Comparison of ENCODE assay signal across 16 cellular contexts in the genomic region with DNA sequence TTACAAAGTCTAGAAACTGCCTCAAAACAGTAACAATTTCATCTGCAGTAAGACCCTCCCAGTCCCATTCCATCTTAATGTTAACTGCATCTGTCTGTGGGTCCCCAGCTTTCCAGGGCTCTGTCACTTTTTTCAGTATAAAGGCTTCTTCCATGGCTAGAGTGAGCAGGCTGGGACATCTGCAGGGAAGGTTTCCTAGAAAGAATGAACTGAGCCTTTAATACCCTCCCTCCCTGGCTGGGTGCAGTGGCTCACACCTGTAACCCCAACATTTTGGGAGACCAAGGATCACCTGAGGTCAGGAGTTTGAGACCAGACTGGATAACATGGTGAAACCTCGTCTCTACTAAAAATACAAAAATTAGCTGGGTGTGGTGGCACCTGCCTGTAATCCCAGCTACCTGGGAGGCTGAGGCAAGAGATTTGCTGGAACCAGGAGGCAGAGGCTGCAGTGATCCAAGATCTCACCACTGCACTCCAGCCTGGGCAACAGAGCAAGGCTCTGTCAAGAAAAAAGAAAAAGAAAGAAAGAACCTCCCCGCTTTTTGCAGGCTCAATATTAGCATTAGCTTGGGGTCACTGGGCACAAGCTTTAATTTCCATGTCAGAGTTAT.
"Had no signal": no experiment of that assay in that cellular context is flagged by ENCODE, and none has a peak within 500 bp of the region (broad histone marks: within the 10 kb centered on the region; RNA-seq: fewer than 3 reads in every experiment).

No MANE protein-coding gene starts in this region.

- H3K27me3 Mint-ChIP-seq: activated CD4-positive, alpha-beta T cell treated with anti-CD3 and anti-CD28 coated beads, Interleukin-2, amount 10 ng/mL, durations not matched to agents 7 days and 5 days; stimulated activated naive CD8-positive, alpha-beta T cell treated with anti-CD3 and anti-CD28 coated beads, Interleukin-15, amount 100 ng/mL, for 72 hours had no signal

- H3K4me3 Mint-ChIP-seq: activated CD4-positive, alpha-beta T cell treated with anti-CD3 and anti-CD28 coated beads, Interleukin-2, amount 10 ng/mL, durations not matched to agents 7 days and 5 days had no signal

- H3K27me3 ChIP-seq: breast epithelium, dorsolateral prefrontal cortex, esophagus muscularis mucosa, tibial artery had no signal

- H3K36me3 ChIP-seq: breast epithelium had no signal

- ATAC-seq: stimulated activated naive CD8-positive, alpha-beta T cell treated with anti-CD3 and anti-CD28 coated beads, Interleukin-15, amount 100 ng/mL, for 72 hours had no signal

- H3K27ac Mint-ChIP-seq: activated CD4-positive, alpha-beta T cell treated with anti-CD3 and anti-CD28 coated beads, Interleukin-2, amount 10 ng/mL, durations not matched to agents 7 days and 5 days; T-helper 1 cell treated with Interleukin-12 subunit alpha and Interleukin-12 subunit beta and Interleukin-4 antibody, amounts not matched to agents 30 μg/mL and 1 μg/mL, for 36 hours had no signal

- DNase-seq: activated CD4-positive, alpha-beta T cell treated with anti-CD3 and anti-CD28 coated beads, Interleukin-2, amount 10 ng/mL, durations not matched to agents 7 days and 5 days; activated CD4-positive, CD25-positive, alpha-beta regulatory T cell; activated CD8-positive, alpha-beta memory T cell treated with anti-CD3 and anti-CD28 coated beads for 24 hours; activated naive CD4-positive, alpha-beta T cell treated with Interleukin-2 at 50 U/mL for 16 hours; amygdala; dorsolateral prefrontal cortex; foreskin fibroblast; glutamatergic neuron; immature natural killer cell; mammary epithelial cell; stimulated activated CD4-positive, alpha-beta T cell treated with anti-CD3 and anti-CD28 coated beads, Interleukin-12 subunit alpha, Interleukin-12 subunit beta, amount 100 ng/mL, for 4 hours; stimulated activated naive CD8-positive, alpha-beta T cell treated with anti-CD3 and anti-CD28 coated beads, Interleukin-15, amount 100 ng/mL, for 72 hours; tibial artery had no signal

- H3K9me3 ChIP-seq: breast epithelium, esophagus muscularis mucosa, tibial artery had no signal

- H3K4me3 ChIP-seq: esophagus muscularis mucosa, tibial artery had no signal

- H3K27ac ChIP-seq: breast epithelium, dorsolateral prefrontal cortex, esophagus muscularis mucosa, tibial artery had no signal
